Comparison of ENCODE assay signal across 1 cellular context in the genomic region with DNA sequence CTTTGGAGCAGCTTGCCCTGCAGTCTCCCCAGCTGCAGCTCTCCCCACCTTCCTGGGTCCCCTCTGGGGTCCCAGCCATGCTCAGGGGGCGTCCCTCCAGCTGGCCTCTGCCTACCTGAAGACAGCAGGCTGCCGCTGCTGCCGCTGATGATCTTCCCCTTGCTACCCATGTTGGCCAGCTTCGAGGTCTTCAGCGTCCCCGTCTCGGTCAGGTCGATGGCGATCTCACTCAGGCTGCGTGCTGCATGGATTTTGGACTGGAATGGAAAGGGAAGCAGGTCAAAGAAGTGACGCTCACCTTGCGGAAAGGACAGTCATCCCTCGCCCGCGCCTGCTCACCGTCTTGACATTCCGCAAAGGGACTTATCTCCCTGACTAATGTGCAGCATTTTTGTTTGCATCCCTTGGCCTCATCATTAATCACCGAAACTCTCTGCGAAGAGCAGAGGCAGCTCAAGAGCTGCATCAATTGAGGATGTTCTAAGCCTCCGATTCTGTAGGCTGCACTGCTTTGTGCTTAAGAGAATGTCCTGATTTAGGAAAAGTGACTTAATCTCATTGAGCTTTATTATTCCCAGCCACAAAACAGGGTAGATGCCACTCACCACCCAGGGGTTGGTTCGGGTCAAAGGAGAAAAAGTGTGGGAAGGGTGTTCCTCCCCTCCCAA.
TF ChIP-seq lines count a peak whose summit lies in the region.

No MANE protein-coding gene starts in this region.

TF ChIP-seq in GM12878, 131 proteins besides CTCF, POLR2A, EP300 and RAD21:
- TF ChIP-seq, protein P1, sequence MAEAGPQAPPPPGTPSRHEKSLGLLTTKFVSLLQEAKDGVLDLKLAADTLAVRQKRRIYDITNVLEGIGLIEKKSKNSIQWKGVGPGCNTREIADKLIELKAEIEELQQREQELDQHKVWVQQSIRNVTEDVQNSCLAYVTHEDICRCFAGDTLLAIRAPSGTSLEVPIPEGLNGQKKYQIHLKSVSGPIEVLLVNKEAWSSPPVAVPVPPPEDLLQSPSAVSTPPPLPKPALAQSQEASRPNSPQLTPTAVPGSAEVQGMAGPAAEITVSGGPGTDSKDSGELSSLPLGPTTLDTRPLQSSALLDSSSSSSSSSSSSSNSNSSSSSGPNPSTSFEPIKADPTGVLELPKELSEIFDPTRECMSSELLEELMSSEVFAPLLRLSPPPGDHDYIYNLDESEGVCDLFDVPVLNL (IDR thresholded peaks at IDR 0.05; ENCODE audit: low read depth, low read length), result no peak
- TF ChIP-seq, protein P2, sequence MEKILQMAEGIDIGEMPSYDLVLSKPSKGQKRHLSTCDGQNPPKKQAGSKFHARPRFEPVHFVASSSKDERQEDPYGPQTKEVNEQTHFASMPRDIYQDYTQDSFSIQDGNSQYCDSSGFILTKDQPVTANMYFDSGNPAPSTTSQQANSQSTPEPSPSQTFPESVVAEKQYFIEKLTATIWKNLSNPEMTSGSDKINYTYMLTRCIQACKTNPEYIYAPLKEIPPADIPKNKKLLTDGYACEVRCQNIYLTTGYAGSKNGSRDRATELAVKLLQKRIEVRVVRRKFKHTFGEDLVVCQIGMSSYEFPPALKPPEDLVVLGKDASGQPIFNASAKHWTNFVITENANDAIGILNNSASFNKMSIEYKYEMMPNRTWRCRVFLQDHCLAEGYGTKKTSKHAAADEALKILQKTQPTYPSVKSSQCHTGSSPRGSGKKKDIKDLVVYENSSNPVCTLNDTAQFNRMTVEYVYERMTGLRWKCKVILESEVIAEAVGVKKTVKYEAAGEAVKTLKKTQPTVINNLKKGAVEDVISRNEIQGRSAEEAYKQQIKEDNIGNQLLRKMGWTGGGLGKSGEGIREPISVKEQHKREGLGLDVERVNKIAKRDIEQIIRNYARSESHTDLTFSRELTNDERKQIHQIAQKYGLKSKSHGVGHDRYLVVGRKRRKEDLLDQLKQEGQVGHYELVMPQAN (conservative IDR thresholded peaks at IDR 0.05), result no peak
- TF ChIP-seq RAD51 (IDR thresholded peaks at IDR 0.05), result no peak
TF ChIP-seq in GM12878: peak in this region for 0.
